10 cellular contexts compared by ENCODE assay signal in genomic region chr12:116916122-116916521, GRCh38. TPM values are rescaled to one million over a fixed set of nuclear protein-coding genes. Genes with fewer than 3 reads are reported as not detected.
DNase-seq lines count a peak whose midpoint lies in the region; ATAC-seq, FAIRE-seq and TF ChIP-seq lines count a peak whose summit lies in the region.
"Had no signal": no experiment of that assay in that cellular context is flagged by ENCODE, and none has a peak within 500 bp of the region (broad histone marks: within the 10 kb centered on the region; RNA-seq: fewer than 3 reads in every experiment).

No MANE protein-coding gene starts in this region.

- ATAC-seq in stimulated activated memory B cell treated with anti-CD40 and anti-IgM and Interleukin-4, amounts not matched to agents 10 μg/mL and 1 μg/mL and 100 μg/mL, for 72 hours: no peak
- no peak for ATAC-seq in omental fat pad (ENCODE audit: low FRiP score)
- no peak for ATAC-seq in gastrocnemius medialis

- H3K9me3 ChIP-seq in esophagus (ENCODE audit: control insufficient read depth in 2 of 2, insufficient read depth in 1 of 2, low read depth in 1 of 2, low read length in 1 of 2) (no peaks in the 10 kb centered on the region), gastrocnemius medialis (no peaks in the 10 kb centered on the region)

- DNase-seq in activated CD4-positive, alpha-beta T cell treated with anti-CD3 and anti-CD28 coated beads, Interleukin-2, amount 10 ng/mL, durations not matched to agents 24 days and 14 days: no peak
- DNase-seq in activated CD4-positive, alpha-beta T cell treated with anti-CD3 and anti-CD28 coated beads, Interleukin-2, amount 50 U/mL, for 48 hours: no peak
- DNase-seq in RCC 7860 (ENCODE audit: low spot score) (peak; percentile 8), NCI-H1436 (lab: John Stamatoyannopoulos, UW) (no peak), omental fat pad (ENCODE audit: low spot score) (no peak), gastrocnemius medialis (no peak)
- DNase-seq: H7 had no signal

- H3K27me3 ChIP-seq in esophagus (ENCODE audit: control insufficient read depth in 1 of 2, insufficient read depth in 2 of 2, low read length in 2 of 2) (no peaks in the 10 kb centered on the region), gastrocnemius medialis (no peaks in the 10 kb centered on the region)

- no peaks in the 10 kb centered on the region for H3K9me3 Mint-ChIP-seq in activated CD4-positive, alpha-beta T cell treated with anti-CD3 and anti-CD28 coated beads, Interleukin-2, amount 10 ng/mL, durations not matched to agents 24 days and 14 days
- H3K9me3 Mint-ChIP-seq in stimulated activated memory B cell treated with anti-CD40 and anti-IgM and Interleukin-4, amounts not matched to agents 10 μg/mL and 1 μg/mL and 100 μg/mL, for 72 hours: no peaks in the 10 kb centered on the region

- no peak overlapping the region for H3K4me3 Mint-ChIP-seq in activated CD4-positive, alpha-beta T cell treated with anti-CD3 and anti-CD28 coated beads, Interleukin-2, amount 10 ng/mL, durations not matched to agents 24 days and 14 days
- no peak overlapping the region for H3K4me3 Mint-ChIP-seq in stimulated activated memory B cell treated with anti-CD40 and anti-IgM and Interleukin-4, amounts not matched to agents 10 μg/mL and 1 μg/mL and 100 μg/mL, for 72 hours
- H3K4me3 Mint-ChIP-seq: activated CD4-positive, alpha-beta T cell treated with anti-CD3 and anti-CD28 coated beads for 36 hours had no signal

- H3K4me1 Mint-ChIP-seq in activated CD4-positive, alpha-beta T cell treated with anti-CD3 and anti-CD28 coated beads, Interleukin-2, amount 10 ng/mL, durations not matched to agents 24 days and 14 days: peaks cover 48% of the 10 kb centered on the region
- peaks cover 71% of the 10 kb centered on the region for H3K4me1 Mint-ChIP-seq in stimulated activated memory B cell treated with anti-CD40 and anti-IgM and Interleukin-4, amounts not matched to agents 10 μg/mL and 1 μg/mL and 100 μg/mL, for 72 hours

- H3K4me3 ChIP-seq in esophagus (ENCODE audit: low read depth in 1 of 2, low read length in 2 of 2): no peak overlapping the region
- H3K4me3 ChIP-seq in gastrocnemius medialis: no peak overlapping the region

- H3K36me3 ChIP-seq in esophagus (ENCODE audit: control insufficient read depth in 2 of 2, insufficient read depth in 2 of 2, low read length in 1 of 2) (no peaks in the 10 kb centered on the region), gastrocnemius medialis (no peaks in the 10 kb centered on the region)

- H3K27ac ChIP-seq in esophagus (ENCODE audit: low read depth in 2 of 2, low read length in 1 of 2) (peak overlapping the region; percentile 17 to 70), gastrocnemius medialis (no peak overlapping the region)

- no peak for TF ChIP-seq POLR2A in gastrocnemius medialis (IDR thresholded peaks at IDR 0.05)

- peak overlapping the region; percentile 27 for H3K27ac Mint-ChIP-seq in activated CD4-positive, alpha-beta T cell treated with anti-CD3 and anti-CD28 coated beads, Interleukin-2, amount 10 ng/mL, durations not matched to agents 24 days and 14 days
- H3K27ac Mint-ChIP-seq in stimulated activated memory B cell treated with anti-CD40 and anti-IgM and Interleukin-4, amounts not matched to agents 10 μg/mL and 1 μg/mL and 100 μg/mL, for 72 hours: peak overlapping the region; percentile 5
- H3K27ac Mint-ChIP-seq: activated CD4-positive, alpha-beta T cell treated with anti-CD3 and anti-CD28 coated beads for 36 hours had no signal

- H3K36me3 Mint-ChIP-seq in activated CD4-positive, alpha-beta T cell treated with anti-CD3 and anti-CD28 coated beads, Interleukin-2, amount 10 ng/mL, durations not matched to agents 24 days and 14 days (ENCODE audit: low read depth): peaks cover 39% of the 10 kb centered on the region
- peaks cover 23% of the 10 kb centered on the region for H3K36me3 Mint-ChIP-seq in stimulated activated memory B cell treated with anti-CD40 and anti-IgM and Interleukin-4, amounts not matched to agents 10 μg/mL and 1 μg/mL and 100 μg/mL, for 72 hours

- TF ChIP-seq CTCF in omental fat pad (IDR thresholded peaks at IDR 0.05): no peak
- no peak for TF ChIP-seq CTCF in gastrocnemius medialis (IDR thresholded peaks at IDR 0.05 in 4 of 5, conservative IDR thresholded peaks at IDR 0.05 in 1 of 5)

- in situ Hi-C loops in gastrocnemius medialis (cut with MboI; ENCODE audit: low sequenced_read_pairs in 4 of 4): no loop called here

- peaks cover 5% of the 10 kb centered on the region for H3K27me3 Mint-ChIP-seq in activated CD4-positive, alpha-beta T cell treated with anti-CD3 and anti-CD28 coated beads, Interleukin-2, amount 10 ng/mL, durations not matched to agents 24 days and 14 days
- H3K27me3 Mint-ChIP-seq in stimulated activated memory B cell treated with anti-CD40 and anti-IgM and Interleukin-4, amounts not matched to agents 10 μg/mL and 1 μg/mL and 100 μg/mL, for 72 hours: no peaks in the 10 kb centered on the region

- intact Hi-C loops in activated CD4-positive, alpha-beta T cell treated with anti-CD3 and anti-CD28 coated beads, Interleukin-2, amount 10 ng/mL, durations not matched to agents 24 days and 14 days (cut with micrococcal nuclease): no loop called here
- intact Hi-C loops in gastrocnemius medialis (cut with DNase I; ENCODE audit: low total_unique reads): no loop called here

- H3K4me1 ChIP-seq in esophagus (ENCODE audit: control insufficient read depth in 2 of 2, insufficient read depth in 2 of 2, low read length in 1 of 2) (peaks cover 0 to 5% of the 10 kb centered on the region in 2 donors), gastrocnemius medialis (peaks cover 8 to 20% of the 10 kb centered on the region in 2 donors)

- FAIRE-seq in RCC 7860 (lab: Jason Lieb, UNC): no peak

RNA-seq across cellular contexts. Expression of gene FBXW8, which starts 5.4 kb away (rescaled TPM):
- 6.2 and 6.5 TPM in 2 replicates for total RNA-seq in activated CD4-positive, alpha-beta T cell treated with anti-CD3 and anti-CD28 coated beads, Interleukin-2, amount 10 ng/mL, durations not matched to agents 24 days and 14 days
- polyA plus RNA-seq in esophagus: 1 to 10 TPM; 2.7 to 3.7 TPM
- 10 to 100 TPM in 3 of 4 donors, 1 to 10 TPM in 1; 8.9 to 21.6 (median 12.2) TPM for total RNA-seq in omental fat pad
- total RNA-seq in gastrocnemius medialis: 1 to 10 TPM; 4.2 to 5.6 (median 4.7) TPM

RNA-seq across cellular contexts. Expression of gene HRK, which starts 34.9 kb away (rescaled TPM):
- not detected in 2 replicates for total RNA-seq in activated CD4-positive, alpha-beta T cell treated with anti-CD3 and anti-CD28 coated beads, Interleukin-2, amount 10 ng/mL, durations not matched to agents 24 days and 14 days
- polyA plus RNA-seq in esophagus: under 1 TPM; 0.18 to 0.20 TPM
- total RNA-seq in omental fat pad: under 1 TPM in 1 of 4 donors, not detected in 3; 0.06 TPM
- total RNA-seq in gastrocnemius medialis: not detected
- total RNA-seq: activated CD4-positive, alpha-beta T cell treated with anti-CD3 and anti-CD28 coated beads for 36 hours had no signal

Comparison
In these comparisons a context has a peak if more than half of its experiments do, and no peak if none do; other contexts are left out.
1. H3K27ac ChIP-seq: peak in esophagus (2 of 2); none in gastrocnemius medialis (0 of 4).